Comparison of ENCODE assay signal across 17 cellular contexts in the genomic region with DNA sequence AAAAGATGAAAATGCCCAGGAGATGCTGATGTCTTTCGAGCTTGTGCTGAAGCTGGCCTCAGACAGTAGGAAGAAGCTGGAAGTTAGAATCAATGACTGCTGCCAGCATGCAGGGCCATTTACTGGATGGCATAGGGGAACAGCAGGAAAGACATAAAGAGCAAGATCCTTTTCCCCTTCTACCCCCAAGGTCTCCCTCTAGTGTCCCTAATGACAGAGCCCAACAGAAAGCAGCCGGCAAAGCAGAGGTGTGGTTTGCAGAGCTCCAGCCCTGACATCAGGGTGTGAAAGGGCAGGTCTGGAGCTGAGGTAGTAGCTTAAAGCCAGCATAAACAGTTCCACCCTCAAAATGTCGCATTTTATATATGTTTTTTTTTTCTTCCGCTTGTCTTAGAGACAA.
"Had no signal": no experiment of that assay in that cellular context is flagged by ENCODE, and none has a peak within 500 bp of the region (broad histone marks: within the 10 kb centered on the region; RNA-seq: fewer than 3 reads in every experiment).

No MANE protein-coding gene starts in this region.

- ATAC-seq: activated CD8-positive, alpha-beta T cell treated with anti-CD3 and anti-CD28 coated beads, Interleukin-2, amount 10 ng/mL, durations not matched to agents 7 days and 5 days; activated naive CD4-positive, alpha-beta T cell treated with anti-CD3 and anti-CD28 coated beads, Interleukin-2, amount 50 U/mL, for 72 hours; left lung; mucosa of descending colon; naive thymus-derived CD8-positive, alpha-beta T cell; stimulated activated naive B cell treated with anti-CD40 and anti-IgM and Interleukin-4, amounts not matched to agents 10 μg/mL and 1 μg/mL and 100 μg/mL, for 72 hours had no signal

- H3K4me1 ChIP-seq: left lung, parathyroid adenoma had no signal

- H3K27me3 ChIP-seq: cardiac muscle cell, left lung, neutrophil had no signal

- H3K4me3 ChIP-seq: cardiac muscle cell, left lung, mucosa of descending colon had no signal

- H2AFZ ChIP-seq: parathyroid adenoma had no signal

- DNase-seq: activated CD4-positive, alpha-beta T cell treated with anti-CD3 and anti-CD28 coated beads, Interleukin-2, amount 10 ng/mL, durations not matched to agents 24 days and 14 days; activated CD4-positive, CD25-positive, alpha-beta regulatory T cell; activated CD8-positive, alpha-beta memory T cell treated with anti-CD3 and anti-CD28 coated beads, Interleukin-2, amount 50 U/mL, for 4 hours; activated CD8-positive, alpha-beta T cell treated with anti-CD3 and anti-CD28 coated beads, Interleukin-2, amount 10 ng/mL, durations not matched to agents 7 days and 5 days; activated effector memory CD4-positive, alpha-beta T cell treated with anti-CD3 and anti-CD28 coated beads, Interleukin-2, amount 50 U/mL, for 16 hours; activated T-cell treated with anti-CD3 and anti-CD28 coated beads, Interleukin-2, amount 50 U/mL, for 48 hours; kidney; left lung; mucosa of descending colon; naive thymus-derived CD8-positive, alpha-beta T cell; stimulated activated CD4-positive, alpha-beta T cell treated with anti-CD3 and anti-CD28 coated beads, Interleukin-4, amount 100 ng/mL, for 1 hour; stimulated activated naive B cell treated with anti-CD40 and anti-IgM and Interleukin-4, amounts not matched to agents 10 μg/mL and 1 μg/mL and 100 μg/mL, for 72 hours; substantia nigra had no signal

- H3K27ac ChIP-seq: cardiac muscle cell, left lung, neutrophil, parathyroid adenoma had no signal

- H3K9me3 ChIP-seq: left lung, neutrophil had no signal

- H3K36me3 ChIP-seq: cardiac muscle cell, left lung, neutrophil had no signal

- H3K79me2 ChIP-seq: parathyroid adenoma had no signal

- H3K9ac ChIP-seq: parathyroid adenoma had no signal
